ENCODE assay signal across 1 cellular context in the genomic region with DNA sequence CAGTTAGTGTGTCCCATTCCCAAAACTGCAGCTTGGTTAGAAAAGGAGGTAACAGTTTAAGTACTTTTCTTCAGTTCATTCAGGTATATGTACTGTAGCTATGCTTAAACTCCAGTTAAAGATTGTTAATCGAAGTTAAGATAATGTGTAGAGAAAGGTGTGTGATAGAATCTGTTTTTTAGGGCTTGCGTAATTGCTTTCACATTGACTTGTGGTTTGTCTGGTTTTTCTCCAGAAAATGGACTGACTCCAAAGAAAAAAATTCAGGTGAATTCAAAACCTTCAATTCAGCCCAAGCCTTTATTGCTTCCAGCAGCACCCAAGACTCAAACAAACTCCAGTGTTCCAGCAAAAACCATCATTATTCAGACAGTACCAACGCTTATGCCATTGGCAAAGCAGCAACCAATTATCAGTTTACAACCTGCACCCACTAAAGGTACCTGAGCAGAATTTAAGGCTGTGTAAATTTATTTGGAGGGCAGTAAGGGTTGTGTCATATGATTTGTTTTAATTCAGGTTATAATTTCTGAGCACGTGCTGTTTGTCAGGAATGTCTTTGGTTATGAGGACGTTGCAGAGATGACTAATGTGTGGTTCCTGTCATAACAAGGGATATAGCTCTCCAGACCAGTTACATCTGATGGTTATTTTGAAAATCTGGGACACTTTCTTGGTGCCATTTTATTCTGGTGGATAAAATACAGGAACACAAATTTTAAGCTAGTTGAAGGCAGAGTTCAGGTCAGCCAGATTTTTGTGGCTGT.
TF ChIP-seq lines count a peak whose summit lies in the region.

No MANE protein-coding gene starts in this region.

TF ChIP-seq in endothelial cell of umbilical vein, 7 proteins besides CTCF, POLR2A, EP300 and RAD21:
- no peak for TF ChIP-seq FOS (IDR thresholded peaks at IDR 0.05; ENCODE audit: borderline replicate concordance, insufficient read depth, low read length)
- TF ChIP-seq, protein P1, sequence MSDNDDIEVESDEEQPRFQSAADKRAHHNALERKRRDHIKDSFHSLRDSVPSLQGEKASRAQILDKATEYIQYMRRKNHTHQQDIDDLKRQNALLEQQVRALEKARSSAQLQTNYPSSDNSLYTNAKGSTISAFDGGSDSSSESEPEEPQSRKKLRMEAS (IDR thresholded peaks at IDR 0.05; ENCODE audit: insufficient read depth, insufficient read length) = no peak
- TF ChIP-seq EZH2 (IDR thresholded peaks at IDR 0.05; ENCODE audit: borderline replicate concordance, low read depth, low read length, severe bottlenecking) = no peak
- TF ChIP-seq JUN (IDR thresholded peaks at IDR 0.05; ENCODE audit: borderline replicate concordance, insufficient read depth, insufficient read length, low read depth) = no peak
- TF ChIP-seq POLR2AphosphoS5 (IDR thresholded peaks at IDR 0.05; ENCODE audit: insufficient read depth, low read depth, low read length) = no peak
- TF ChIP-seq GATA2 (IDR thresholded peaks at IDR 0.05; ENCODE audit: insufficient read depth, insufficient read length, low read depth, low read length) = no peak
- TF ChIP-seq MYC (IDR thresholded peaks at IDR 0.05; ENCODE audit: low read depth, low read length) = no peak
